ENCODE assay signal across 30 cellular contexts in genomic region chr1:89927478-89927877, GRCh38.
"Had no signal": no experiment of that assay in that cellular context is flagged by ENCODE, and none has a peak within 500 bp of the region (broad histone marks: within the 10 kb centered on the region; RNA-seq: fewer than 3 reads in every experiment).

No MANE protein-coding gene starts in this region.

- H3K27ac ChIP-seq: adrenal gland, body of pancreas, colonic mucosa, WERI-Rb-1 had no signal

- ATAC-seq: activated CD4-positive, alpha-beta T cell treated with anti-CD3 and anti-CD28 coated beads for 36 hours; activated CD8-positive, alpha-beta memory T cell treated with anti-CD3 and anti-CD28 coated beads, Interleukin-2, amount 10 ng/mL, durations not matched to agents 7 days and 5 days; activated CD8-positive, alpha-beta T cell treated with anti-CD3 and anti-CD28 coated beads, Interleukin-2, amount 10 ng/mL, durations not matched to agents 7 days and 5 days; activated naive CD8-positive, alpha-beta T cell treated with anti-CD3 and anti-CD28 coated beads, Interleukin-2, amount 50 U/mL, for 24 hours; body of pancreas; esophagus mucosa; T-helper 17 cell had no signal

- H3K9me3 ChIP-seq: adrenal gland, body of pancreas, colonic mucosa had no signal

- H3K36me3 ChIP-seq: adrenal gland, colonic mucosa had no signal

- DNase-seq: activated CD4-positive, alpha-beta memory T cell treated with anti-CD3 and anti-CD28 coated beads for 36 hours; activated CD4-positive, alpha-beta T cell treated with anti-CD3 and anti-CD28 coated beads for 36 hours; activated CD4-positive, alpha-beta T cell treated with anti-CD3 and anti-CD28 coated beads, Interleukin-2, amount 10 ng/mL, durations not matched to agents 24 days and 14 days; activated CD4-positive, CD25-positive, alpha-beta regulatory T cell; activated CD4-positive, CD25-positive, alpha-beta regulatory T cell treated with anti-CD3 and anti-CD28 coated beads, Interleukin-2, amount 50 U/mL, for 72 hours; activated CD8-positive, alpha-beta memory T cell treated with anti-CD3 and anti-CD28 coated beads, Interleukin-2, amount 10 ng/mL, durations not matched to agents 7 days and 5 days; activated CD8-positive, alpha-beta memory T cell treated with anti-CD3 and anti-CD28 coated beads, Interleukin-2, amount 50 U/mL, for 4 hours; activated CD8-positive, alpha-beta T cell treated with anti-CD3 and anti-CD28 coated beads, Interleukin-2, amount 10 ng/mL, durations not matched to agents 7 days and 5 days; activated effector memory CD4-positive, alpha-beta T cell treated with anti-CD3 and anti-CD28 coated beads, Interleukin-2, amount 50 U/mL, for 16 hours; activated naive CD4-positive, alpha-beta T cell treated with anti-CD3 and anti-CD28 coated beads for 36 hours; activated naive CD8-positive, alpha-beta T cell treated with anti-CD3 and anti-CD28 coated beads for 36 hours; activated naive CD8-positive, alpha-beta T cell treated with anti-CD3 and anti-CD28 coated beads, Interleukin-2, amount 50 U/mL, for 24 hours; activated T-cell treated with anti-CD3 and anti-CD28 coated beads, Interleukin-2, amount 50 U/mL, for 1 hour; activated T-cell treated with anti-CD3 and anti-CD28 coated beads, Interleukin-2, amount 50 U/mL, for 48 hours; adrenal gland; amygdala; aorta; body of pancreas; caudate nucleus; cerebellar nuclear complex; colonic mucosa; effector CD8-positive, alpha-beta T cell; foreskin fibroblast; T-helper 1 cell; T-helper 17 cell; T1000; WERI-Rb-1 had no signal

- H3K4me3 ChIP-seq: adrenal gland, body of pancreas, colonic mucosa had no signal

- FAIRE-seq: endometrium, frontal cortex had no signal

- H3K4me1 ChIP-seq: adrenal gland, body of pancreas, colonic mucosa had no signal

- H3K27me3 ChIP-seq: adrenal gland, body of pancreas, colonic mucosa had no signal
